8 cellular contexts compared by ENCODE assay signal in the genomic region with DNA sequence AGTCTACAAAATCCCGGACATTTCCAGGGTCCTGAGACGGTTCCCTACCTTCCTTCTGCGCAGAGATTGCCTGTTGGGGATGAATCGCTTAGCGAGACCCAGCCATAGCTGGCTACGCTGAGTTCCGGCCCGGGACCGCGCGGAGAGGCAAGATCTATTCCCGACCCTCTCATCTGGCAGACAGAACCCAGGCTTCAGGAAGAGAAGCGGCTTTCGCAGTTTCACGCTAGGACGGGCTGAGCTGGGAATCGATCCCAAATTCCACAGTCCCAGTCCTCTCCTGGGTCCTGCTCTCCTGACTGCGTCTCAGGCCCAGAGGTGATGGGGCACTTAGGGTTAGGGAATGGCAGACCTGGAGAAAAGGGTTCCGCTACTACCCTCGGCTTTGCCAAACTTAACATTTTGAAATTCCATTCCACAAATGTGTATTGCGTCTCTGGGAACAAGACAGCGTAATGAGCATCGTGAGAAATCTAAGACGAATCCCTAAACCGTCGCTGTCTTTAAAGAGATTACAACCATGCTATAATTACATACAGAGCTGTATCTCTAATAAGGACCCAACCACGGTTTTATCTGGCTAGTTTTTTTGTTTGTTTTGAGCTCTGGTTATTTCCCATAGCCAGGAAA. TPM values are rescaled to one million over a fixed set of nuclear protein-coding genes. Genes with fewer than 3 reads are reported as not detected.
DNase-seq lines count a peak whose midpoint lies in the region; ATAC-seq, FAIRE-seq and TF ChIP-seq lines count a peak whose summit lies in the region.

No MANE protein-coding gene starts in this region.

- no peak for FAIRE-seq in GM12892 (lab: Jason Lieb, UNC)

- no peak for DNase-seq in Right ventricle myocardium inferior (ENCODE audit: missing footprints)
- no peak for DNase-seq in cardiac septum (ENCODE audit: low spot score)
- no peak for DNase-seq in lower lobe of right lung
- no peak for DNase-seq in GM12892 (ENCODE audit: insufficient read length)
- DNase-seq in stimulated activated CD4-positive, alpha-beta T cell treated with anti-CD3 and anti-CD28 coated beads, Interleukin-4, amount 100 ng/mL, for 1 hour, result no peak

- intact Hi-C loops in Right ventricle myocardium inferior (cut with DNase I) (loop anchor here (5.0 kb wide), 1 partner anchor 560 kb away; the partner anchor contains the start of gene GALC), cardiac septum (cut with DNase I) (loop anchor here (1.0 kb wide), 1 partner anchor 60 kb away; no protein-coding TSS in a partner anchor), lower lobe of right lung (cut with DNase I) (no loop called here)

- peaks cover 7% of the 10 kb centered on the region for H3K27me3 ChIP-seq in lower lobe of right lung (ENCODE audit: low read depth)

- H3K27ac ChIP-seq in cingulate gyrus (ENCODE audit: low read depth, low read length), result peak overlapping the region; percentile 29
- peak overlapping the region; percentile 64 for H3K27ac ChIP-seq in lower lobe of right lung
- H3K27ac ChIP-seq in temporal lobe (ENCODE audit: low read depth, low read length), result peak overlapping the region; percentile 44

- peaks cover 27% of the 10 kb centered on the region for H3K4me1 ChIP-seq in lower lobe of right lung

- ATAC-seq in Right ventricle myocardium inferior, result peak; percentile 11
- ATAC-seq in lower lobe of right lung, result peak in 1 of 2 donors; percentile 5
- ATAC-seq in GM18867 (IDR thresholded peaks at IDR 0.05; ENCODE audit: unreplicated experiment), result no peak

- no peaks in the 10 kb centered on the region for H3K9me3 ChIP-seq in lower lobe of right lung

- H3K36me3 ChIP-seq in lower lobe of right lung, result peaks cover 29% of the 10 kb centered on the region

- peak overlapping the region; percentile 76 for H3K4me3 ChIP-seq in lower lobe of right lung

- no peak for TF ChIP-seq POLR2A in GM12892 (IDR thresholded peaks at IDR 0.05; ENCODE audit: low read depth, low read length)

- TF ChIP-seq CTCF in lower lobe of right lung (IDR thresholded peaks at IDR 0.05), result no peak

RNA-seq across cellular contexts. Expression of gene PTPN21, which starts 2.8 kb away (rescaled TPM):
- total RNA-seq in Right ventricle myocardium inferior (30.8 TPM), cardiac septum (56.8 TPM), lower lobe of right lung (47.6 TPM), temporal lobe (10.6 TPM)
- polyA plus RNA-seq in GM12892 (2012; ENCODE audit: missing spikeins), result 0.30 TPM

RNA-seq across cellular contexts. Expression of gene ZC3H14, which starts 10.8 kb away (rescaled TPM):
- total RNA-seq in Right ventricle myocardium inferior (38.3 TPM), cardiac septum (39.7 TPM), lower lobe of right lung (67.3 TPM), temporal lobe (53.8 TPM)
- polyA plus RNA-seq in GM12892 (2012; ENCODE audit: missing spikeins), result 38.5 TPM
